Comparison of ENCODE assay signal across 8 cellular contexts in genomic region chr5:139669681-139670368, GRCh38. TPM values are rescaled to one million over a fixed set of nuclear protein-coding genes. Genes with fewer than 3 reads are reported as not detected.
DNase-seq lines count a peak whose midpoint lies in the region; ATAC-seq and TF ChIP-seq lines count a peak whose summit lies in the region.

No MANE protein-coding gene starts in this region.

- peak; percentile 25 for ATAC-seq in GM21825 (IDR thresholded peaks at IDR 0.05; ENCODE audit: unreplicated experiment)

- no peak for TF ChIP-seq CTCF in GM10266 (IDR thresholded peaks at IDR 0.05; ENCODE audit: control insufficient read depth, insufficient read depth, low read depth, missing control alignments)
- TF ChIP-seq CTCF in neural progenitor cell (IDR thresholded peaks at IDR 0.05) = no peak

- H2AFZ ChIP-seq in neural progenitor cell (replicated peaks) = no peak overlapping the region

- H3K27ac ChIP-seq in cingulate gyrus (ENCODE audit: low read depth, low read length) (peak overlapping the region; percentile 95), neural progenitor cell (no peak overlapping the region)

- H3K9me3 Mint-ChIP-seq in neural progenitor cell = no peaks in the 10 kb centered on the region

- H3K9me3 ChIP-seq in neural progenitor cell (ENCODE audit: low read depth) = no peaks in the 10 kb centered on the region

- H3F3A ChIP-seq in neural progenitor cell (ENCODE audit: low read depth) = peaks cover 22% of the 10 kb centered on the region

- H3K36me3 ChIP-seq in neural progenitor cell = no peaks in the 10 kb centered on the region

- peak overlapping the region; percentile 73 for H3K4me3 Mint-ChIP-seq in neural progenitor cell

- no peaks in the 10 kb centered on the region for H3K27me3 ChIP-seq in neural progenitor cell

- H3K79me2 ChIP-seq in neural progenitor cell (ENCODE audit: low read depth) = peaks cover 94% of the 10 kb centered on the region

- H3K27me3 Mint-ChIP-seq in neural progenitor cell (ENCODE audit: insufficient read depth, low read depth) = peaks cover 5% of the 10 kb centered on the region

- no peak overlapping the region for H3K9ac ChIP-seq in neural progenitor cell

- DNase-seq in GM10266 (ENCODE audit: extremely low spot score) (peak; percentile 72), NCI-H69 (lab: John Stamatoyannopoulos, UW) (peak; percentile 72), neural progenitor cell (ENCODE audit: low spot score) (no peak), SK-N-DZ (ENCODE audit: low spot score) (no peak), AG08395 (ENCODE audit: low spot score) (no peak)
- DNase-seq in stimulated activated CD4-positive, alpha-beta T cell treated with anti-CD3 and anti-CD28 coated beads, Interleukin-1b, Interleukin-23, amount 100 ng/mL, for 48 hours = no peak

- peaks cover 40% of the 10 kb centered on the region for H4K20me1 ChIP-seq in neural progenitor cell (ENCODE audit: low read depth)

- no peak overlapping the region for H3K4me3 ChIP-seq in neural progenitor cell

- peaks cover 36% of the 10 kb centered on the region for H3K4me1 ChIP-seq in neural progenitor cell

- no peak overlapping the region for H3K4me2 ChIP-seq in neural progenitor cell

- peak overlapping the region; percentile 85 for H3K27ac Mint-ChIP-seq in neural progenitor cell

- no peaks in the 10 kb centered on the region for H3K36me3 Mint-ChIP-seq in neural progenitor cell

- peaks cover 62% of the 10 kb centered on the region for H3K4me1 Mint-ChIP-seq in neural progenitor cell

RNA-seq across cellular contexts. Expression of gene CXXC5, which starts 21.7 kb away (rescaled TPM):
- total RNA-seq in neural progenitor cell (ENCODE audit: low replicate concordance) = 17.2 and 25.6 TPM in 2 replicates
- polyA plus RNA-seq in SK-N-DZ (2014; cell fraction: cytosol; rRNA removed) = 24.9 and 31.1 TPM in 2 replicates
- 15.4 and 23.8 TPM in 2 replicates for polyA plus RNA-seq in SK-N-DZ (2014; cell fraction: nucleus; rRNA removed)

Comparison
In these comparisons a context has a peak if more than half of its experiments do, and no peak if none do; other contexts are left out.
1. DNase-seq: peak in GM10266 (single experiment) and NCI-H69 (single experiment); none in neural progenitor cell (single experiment), stimulated activated CD4-positive, alpha-beta T cell treated with anti-CD3 and anti-CD28 coated beads, Interleukin-1b, Interleukin-23, amount 100 ng/mL, for 48 hours (single experiment), SK-N-DZ (single experiment) and AG08395 (single experiment).